ENCODE assay signal across 8 cellular contexts in genomic region chr5:69331528-69332445, GRCh38. TPM values are rescaled to one million over a fixed set of nuclear protein-coding genes. Genes with fewer than 3 reads are reported as not detected.
A peak's percentile ranks its signal among the peaks of the same experiment; 100 is the strongest.
DNase-seq lines count a peak whose midpoint lies in the region; ATAC-seq, FAIRE-seq and TF ChIP-seq lines count a peak whose summit lies in the region.

No MANE protein-coding gene starts in this region.

- H3K27me3 ChIP-seq in CD4-positive, alpha-beta memory T cell (ENCODE audit: insufficient read depth, low read length): no peaks in the 10 kb centered on the region
- no peaks in the 10 kb centered on the region for H3K27me3 ChIP-seq in MG63
- no peaks in the 10 kb centered on the region for H3K27me3 ChIP-seq in K562 (ENCODE audit: control insufficient read depth in 2 of 2, insufficient read depth in 2 of 2, low read length in 2 of 2)
- H3K27me3 ChIP-seq in lower lobe of right lung (ENCODE audit: low read depth): no peaks in the 10 kb centered on the region
- H3K27me3 ChIP-seq in aorta (ENCODE audit: control insufficient read depth in 1 of 2, insufficient read depth in 2 of 2, low read length in 1 of 2): no peaks in the 10 kb centered on the region

- H3K27me3 Mint-ChIP-seq in CD4-positive, alpha-beta memory T cell: no peaks in the 10 kb centered on the region

- H3K9me1 ChIP-seq in K562 (ENCODE audit: control insufficient read depth, insufficient read depth, low read length): no peaks in the 10 kb centered on the region

- intact Hi-C loops in CD4-positive, alpha-beta memory T cell (cut with micrococcal nuclease): loop anchor here (1.0 kb wide), 2 partner anchors 38 to 164 kb away; partner anchors contain the start of genes AK6, CCNB1, RAD17 and TAF9
- intact Hi-C loops in K562 (cut with micrococcal nuclease): loop anchor here (10.0 kb wide), 1 partner anchor 307 kb away; no protein-coding TSS in a partner anchor
- intact Hi-C loops in lower lobe of right lung (cut with DNase I): no loop called here
- intact Hi-C loops in aorta (cut with DNase I): loop anchor here (10.0 kb wide), 2 partner anchors 97 to 167 kb away; partner anchors contain the start of genes CDK7 (in 2 of the 2) and CCNB1 (in 1 of the 2)

- TF ChIP-seq POLR2A in K562 (conservative IDR thresholded peaks at IDR 0.05): no peak

- H3K27ac Mint-ChIP-seq in CD4-positive, alpha-beta memory T cell: peak overlapping the region; percentile 36 to 97 (median 85)

- TF ChIP-seq RAD21 in K562 (CRISPR knock-in tag; conservative IDR thresholded peaks at IDR 0.05 in 1 of 2, IDR thresholded peaks at IDR 0.05 in 1 of 2): no peak

- TF ChIP-seq EP300 in K562 (IDR thresholded peaks at IDR 0.05; ENCODE audit: low read length): no peak

- no peaks in the 10 kb centered on the region for H4K20me1 ChIP-seq in K562 (replicated peaks; ENCODE audit: control insufficient read depth, insufficient read depth, low read length)

- peak overlapping the region; percentile 67 for H3K27ac ChIP-seq in CD4-positive, alpha-beta memory T cell (ENCODE audit: low read depth, low read length)
- peak overlapping the region; percentile 93; the same call in 2 of the 3 replicates for H3K27ac ChIP-seq in K562 (ENCODE audit: extremely low read depth, low read depth, low read length)
- H3K27ac ChIP-seq in lower lobe of right lung: peak overlapping the region; percentile 88
- peak overlapping the region in 1 of 2 donors; percentile 30 for H3K27ac ChIP-seq in aorta (ENCODE audit: low read depth in 1 of 2, low read length in 2 of 2)

- peak overlapping the region; percentile 6 to 79 for H3K9ac ChIP-seq in K562 (ENCODE audit: insufficient read depth in 1 of 2, low read depth in 2 of 2, low read length in 2 of 2)

- peak overlapping the region; percentile 99 for H2AFZ ChIP-seq in K562 (ENCODE audit: low read depth, low read length)

- H3K9me3 ChIP-seq in CD4-positive, alpha-beta memory T cell (ENCODE audit: control insufficient read depth in 1 of 2, low read length in 2 of 2): no peaks in the 10 kb centered on the region
- H3K9me3 ChIP-seq in MG63 (no peaks in the 10 kb centered on the region), K562 (replicated peaks; ENCODE audit: control insufficient read depth, insufficient read depth, low read depth, low read length) (no peaks in the 10 kb centered on the region), lower lobe of right lung (no peaks in the 10 kb centered on the region), aorta (ENCODE audit: control insufficient read depth, low read length) (no peaks in the 10 kb centered on the region)

- peaks cover 11 to 33% (median 16%) of the 10 kb centered on the region in 4 donors for H3K4me1 Mint-ChIP-seq in CD4-positive, alpha-beta memory T cell

- ATAC-seq in K562 (peak; percentile 17), lower lobe of right lung (peak; percentile 43 to 61), aorta (ENCODE audit: low FRiP score) (no peak), HG02588 (IDR thresholded peaks at IDR 0.05; ENCODE audit: unreplicated experiment) (no peak), GM19455 (IDR thresholded peaks at IDR 0.05; ENCODE audit: unreplicated experiment) (no peak)

- no peaks in the 10 kb centered on the region for H3K36me3 ChIP-seq in CD4-positive, alpha-beta memory T cell (ENCODE audit: insufficient read depth, low read length)
- H3K36me3 ChIP-seq in MG63 (no peaks in the 10 kb centered on the region), K562 (ENCODE audit: control insufficient read depth, insufficient read depth, low read length) (no peaks in the 10 kb centered on the region), lower lobe of right lung (no peaks in the 10 kb centered on the region), aorta (ENCODE audit: control insufficient read depth in 1 of 2, insufficient read depth in 2 of 2, low read length in 1 of 2) (no peaks in the 10 kb centered on the region)

- 41% methylated on average over 11 of the region's 11 CpGs for WGBS in K562 (ENCODE audit: insufficient coverage, low coverage, missing lambda C conversion rate)
- WGBS in aorta, 2 donors: 57 to 58% methylated on average over 11 of the region's 11 CpGs

- H3K36me3 Mint-ChIP-seq in CD4-positive, alpha-beta memory T cell: peaks cover 0 to 2% of the 10 kb centered on the region in 2 donors

- in situ Hi-C loops in K562 (cut with MboI): no loop called here

- TF ChIP-seq CTCF in K562 (IDR thresholded peaks at IDR 0.05 in 2 of 3, conservative IDR thresholded peaks at IDR 0.05 in 1 of 3; ENCODE audit: insufficient read depth in 2 of 3, low read depth in 1 of 3, low read length in 3 of 3) (no peak), lower lobe of right lung (IDR thresholded peaks at IDR 0.05) (no peak)

- peaks cover 19% of the 10 kb centered on the region for H3K4me1 ChIP-seq in CD4-positive, alpha-beta memory T cell (ENCODE audit: insufficient read depth, low read length)
- H3K4me1 ChIP-seq in K562 (replicated peaks in 1 of 2; ENCODE audit: control insufficient read depth in 2 of 2, insufficient read depth in 2 of 2, low read length in 2 of 2): peaks cover 7 to 33% of the 10 kb centered on the region in 2 experiments; a peak in 4 of 5 replicates
- H3K4me1 ChIP-seq in lower lobe of right lung: peaks cover 14% of the 10 kb centered on the region
- no peaks in the 10 kb centered on the region for H3K4me1 ChIP-seq in aorta (ENCODE audit: control insufficient read depth in 1 of 2, insufficient read depth in 2 of 2, low read length in 2 of 2)

- no peak for DNase-seq in CD4-positive, alpha-beta memory T cell
- no peak for DNase-seq in MG63
- no peak for DNase-seq in K562 (ENCODE audit: extremely low read depth in 1 of 4, low spot score in 3 of 4)
- no peak for DNase-seq in lower lobe of right lung
- no peak for DNase-seq in aorta
- DNase-seq in stimulated activated CD4-positive, alpha-beta T cell treated with anti-CD3 and anti-CD28 coated beads, Interleukin-4, amount 100 ng/mL, for 1 hour: no peak

- FAIRE-seq in K562 (lab: Jason Lieb, UNC): no peak

- peaks cover 14% of the 10 kb centered on the region; the same call in 2 of the 3 replicates for H3K79me2 ChIP-seq in K562 (ENCODE audit: control insufficient read depth, insufficient read depth, low read length)

- peak overlapping the region; percentile 88 to 94 (median 92) for H3K4me3 Mint-ChIP-seq in CD4-positive, alpha-beta memory T cell

- H3K4me3 ChIP-seq in CD4-positive, alpha-beta memory T cell (ENCODE audit: low read length in 2 of 2): peak overlapping the region; percentile 73 to 86
- H3K4me3 ChIP-seq in MG63: peak overlapping the region; percentile 62
- peak overlapping the region; percentile 56 for H3K4me3 ChIP-seq in K562
- H3K4me3 ChIP-seq in lower lobe of right lung: peak overlapping the region; percentile 85
- peak overlapping the region; percentile 61 to 73 for H3K4me3 ChIP-seq in aorta (ENCODE audit: low read length in 2 of 2)

- H3K9me3 Mint-ChIP-seq in CD4-positive, alpha-beta memory T cell: no peaks in the 10 kb centered on the region

- CTCF ChIA-PET in CD4-positive, alpha-beta memory T cell (lab: Charles Lee; ENCODE audit: partially characterized antibody): interaction anchor here (1.2 to 5.8 kb wide), 3 partner anchors 97 to 288 kb away, joined by 3 to 80 read pairs (median 7); partner anchors contain the start of genes CDK7 and SLC30A5
- CTCF ChIA-PET in K562 (lab: Yijun Ruan, JAX; ENCODE audit: low intra/inter-chr PET ratio): interaction anchor here (0.6 kb wide), 1 partner anchor 67 kb away, joined by 3 read pairs; no protein-coding TSS in a partner anchor

- POLR2A ChIA-PET in CD4-positive, alpha-beta memory T cell (lab: Charles Lee; ENCODE audit: partially characterized antibody): interaction anchor here (1.0 to 3.4 kb wide), 6 partner anchors 36 to 289 kb away, joined by 6 to 27 read pairs (median 6); partner anchors contain the start of genes CCNB1, CENPH, RAD17 and SLC30A5
- POLR2A ChIA-PET in K562 (lab: Yijun Ruan, JAX): no interaction called here

- BruUV-seq in K562 (replicated peaks; lab: Mats Ljungman, UMichigan): TSS peak; percentile 79

- peak overlapping the region; percentile 89 for H3K4me2 ChIP-seq in K562 (ENCODE audit: insufficient read depth, low read length)

RNA-seq across cellular contexts. Expression of gene CCDC125, which starts 0.8 kb away (rescaled TPM):
- total RNA-seq in CD4-positive, alpha-beta memory T cell: 1 to 10 TPM; 6.8 to 7.9 TPM
- polyA plus RNA-seq in CD4-positive, alpha-beta memory T cell: 1 to 10 TPM in 1 of 2 donors, under 1 TPM in 1; 0.65 to 5.3 TPM
- 2.1 and 5.3 TPM in 2 replicates for total RNA-seq in MG63 (2014; rRNA removed; shearing (Covaris generic); ENCODE audit: low replicate concordance)
- 15.2 and 32.9 TPM in 2 replicates for total RNA-seq in K562 (2011; cell fraction: chromatin; rRNA removed; ENCODE audit: low replicate concordance)
- 7.9 and 8.3 TPM in 2 replicates for total RNA-seq in K562 (2011; cell fraction: nucleolus; rRNA removed)
- 13.6 and 23.6 TPM in 2 replicates for total RNA-seq in K562 (2011; cell fraction: nucleoplasm; rRNA removed)
- total RNA-seq in K562 (2014; rRNA removed): 3.1 and 4.7 TPM in 2 replicates
- 11.8 and 13.8 TPM in 2 replicates for total RNA-seq in K562 (2014; rRNA removed; fragmentation: Illumina TruSeq; extraction: Trizol)
- total RNA-seq in K562 (2015; rRNA removed; fragmentation: Illumina TruSeq; extraction: Trizol): 8.6 and 9.8 TPM in 2 replicates
- 7.0 and 7.8 TPM in 2 replicates for total RNA-seq in K562 (2021)
- polyA plus RNA-seq in K562 (2011; rRNA removed): 7.0 and 9.2 TPM in 2 replicates
- polyA plus RNA-seq in K562 (2011; cell fraction: cytosol; rRNA removed): 1.6 and 2.6 TPM in 2 replicates
- polyA plus RNA-seq in K562 (2011; cell fraction: nucleus; rRNA removed): 4.3 and 6.1 TPM in 2 replicates
- 6.6 and 8.3 TPM in 2 replicates for polyA plus RNA-seq in K562 (2012)
- polyA plus RNA-seq in K562 (2014; fragmentation: Illumina TruSeq; extraction: Trizol): 7.8 and 9.3 TPM in 2 replicates
- 1 to 10 TPM; 6.6 to 6.9 TPM for polyA plus RNA-seq in K562 (2014; fragmentation: Nextera tagmentation; extraction: Ambion mirVana)
- polyA plus RNA-seq in K562 (2014; rRNA removed): 5.9 and 6.3 TPM in 2 replicates
- polyA minus RNA-seq in K562 (2011; rRNA and poly(A)+ RNA removed): 13.6 and 16.0 TPM in 2 replicates
- polyA minus RNA-seq in K562 (2011; cell fraction: cytosol; rRNA and poly(A)+ RNA removed): 4.2 and 6.6 TPM in 2 replicates
- 3.1 and 6.0 TPM in 2 replicates for polyA minus RNA-seq in K562 (2011; cell fraction: nucleus; rRNA and poly(A)+ RNA removed)
- total RNA-seq in lower lobe of right lung: 13.0 TPM
- 1 to 10 TPM; 5.7 to 6.9 TPM for total RNA-seq in aorta
- polyA plus RNA-seq in aorta: 1 to 10 TPM; 3.9 to 6.5 TPM

RNA-seq across cellular contexts. Expression of gene AK6, which starts 37.5 kb away (rescaled TPM):
- total RNA-seq in CD4-positive, alpha-beta memory T cell: 10 to 100 TPM; 25.3 to 31.4 TPM
- 10 to 100 TPM; 75.1 to 90.3 TPM for polyA plus RNA-seq in CD4-positive, alpha-beta memory T cell
- 35.2 and 49.9 TPM in 2 replicates for total RNA-seq in MG63 (2014; rRNA removed; shearing (Covaris generic); ENCODE audit: low replicate concordance)
- total RNA-seq in K562 (2011; cell fraction: chromatin; rRNA removed; ENCODE audit: low replicate concordance): 10.6 and 34.7 TPM in 2 replicates
- total RNA-seq in K562 (2011; cell fraction: nucleolus; rRNA removed): 6.2 and 7.0 TPM in 2 replicates
- 16.5 and 19.5 TPM in 2 replicates for total RNA-seq in K562 (2011; cell fraction: nucleoplasm; rRNA removed)
- total RNA-seq in K562 (2014; rRNA removed): 84.2 and 107 TPM in 2 replicates
- 176 and 197 TPM in 2 replicates for total RNA-seq in K562 (2014; rRNA removed; fragmentation: Illumina TruSeq; extraction: Trizol)
- 103 and 110 TPM in 2 replicates for total RNA-seq in K562 (2015; rRNA removed; fragmentation: Illumina TruSeq; extraction: Trizol)
- total RNA-seq in K562 (2021): 84.6 and 93.9 TPM in 2 replicates
- polyA plus RNA-seq in K562 (2011; rRNA removed): 95.7 and 151 TPM in 2 replicates
- polyA plus RNA-seq in K562 (2011; cell fraction: cytosol; rRNA removed): 9.2 and 23.2 TPM in 2 replicates
- polyA plus RNA-seq in K562 (2011; cell fraction: nucleus; rRNA removed): 11.3 and 23.7 TPM in 2 replicates
- 106 and 223 TPM in 2 replicates for polyA plus RNA-seq in K562 (2012)
- polyA plus RNA-seq in K562 (2014; fragmentation: Illumina TruSeq; extraction: Trizol): 125 and 128 TPM in 2 replicates
- polyA plus RNA-seq in K562 (2014; fragmentation: Nextera tagmentation; extraction: Ambion mirVana): 100 to 1,000 TPM; 613 to 669 TPM
- polyA plus RNA-seq in K562 (2014; rRNA removed): 143 and 173 TPM in 2 replicates
- polyA minus RNA-seq in K562 (2011; rRNA and poly(A)+ RNA removed): 93.0 and 94.2 TPM in 2 replicates
- polyA minus RNA-seq in K562 (2011; cell fraction: cytosol; rRNA and poly(A)+ RNA removed): 19.6 and 30.9 TPM in 2 replicates
- polyA minus RNA-seq in K562 (2011; cell fraction: nucleus; rRNA and poly(A)+ RNA removed): 7.1 and 15.8 TPM in 2 replicates
- total RNA-seq in lower lobe of right lung: 29.1 TPM
- 10 to 100 TPM; 28.0 to 30.4 TPM for total RNA-seq in aorta
- polyA plus RNA-seq in aorta: 10 to 100 TPM; 43.1 to 49.3 TPM

RNA-seq across cellular contexts. Expression of gene TAF9, which starts 37.5 kb away (rescaled TPM):
- total RNA-seq in CD4-positive, alpha-beta memory T cell: 10 to 100 TPM; 42.3 to 45.9 TPM
- polyA plus RNA-seq in CD4-positive, alpha-beta memory T cell: 100 to 1,000 TPM; 105 to 167 TPM
- 73.7 and 104 TPM in 2 replicates for total RNA-seq in MG63 (2014; rRNA removed; shearing (Covaris generic); ENCODE audit: low replicate concordance)
- total RNA-seq in K562 (2011; cell fraction: chromatin; rRNA removed; ENCODE audit: low replicate concordance): 59.1 and 122 TPM in 2 replicates
- 48.5 and 54.9 TPM in 2 replicates for total RNA-seq in K562 (2011; cell fraction: nucleolus; rRNA removed)
- total RNA-seq in K562 (2011; cell fraction: nucleoplasm; rRNA removed): 94.4 and 156 TPM in 2 replicates
- total RNA-seq in K562 (2014; rRNA removed): 131 and 134 TPM in 2 replicates
- total RNA-seq in K562 (2014; rRNA removed; fragmentation: Illumina TruSeq; extraction: Trizol): 177 and 197 TPM in 2 replicates
- 195 and 207 TPM in 2 replicates for total RNA-seq in K562 (2015; rRNA removed; fragmentation: Illumina TruSeq; extraction: Trizol)
- 119 and 124 TPM in 2 replicates for total RNA-seq in K562 (2021)
- polyA plus RNA-seq in K562 (2011; rRNA removed): 248 and 338 TPM in 2 replicates
- polyA plus RNA-seq in K562 (2011; cell fraction: cytosol; rRNA removed): 148 and 207 TPM in 2 replicates
- polyA plus RNA-seq in K562 (2011; cell fraction: nucleus; rRNA removed): 74.9 and 128 TPM in 2 replicates
- 153 and 163 TPM in 2 replicates for polyA plus RNA-seq in K562 (2012)
- 257 and 310 TPM in 2 replicates for polyA plus RNA-seq in K562 (2014; fragmentation: Illumina TruSeq; extraction: Trizol)
- 100 to 1,000 TPM; 519 to 566 TPM for polyA plus RNA-seq in K562 (2014; fragmentation: Nextera tagmentation; extraction: Ambion mirVana)
- 188 and 189 TPM in 2 replicates for polyA plus RNA-seq in K562 (2014; rRNA removed)
- polyA minus RNA-seq in K562 (2011; rRNA and poly(A)+ RNA removed): 197 and 219 TPM in 2 replicates
- polyA minus RNA-seq in K562 (2011; cell fraction: cytosol; rRNA and poly(A)+ RNA removed): 41.5 and 56.1 TPM in 2 replicates
- 41.3 and 73.9 TPM in 2 replicates for polyA minus RNA-seq in K562 (2011; cell fraction: nucleus; rRNA and poly(A)+ RNA removed)
- total RNA-seq in lower lobe of right lung: 35.7 TPM
- 10 to 100 TPM; 28.6 to 33.6 TPM for total RNA-seq in aorta
- 10 to 100 TPM; 32.3 to 65.2 TPM for polyA plus RNA-seq in aorta

RNA-seq across cellular contexts. Expression of gene RAD17, which starts 37.8 kb away (rescaled TPM):
- total RNA-seq in CD4-positive, alpha-beta memory T cell: 10 to 100 TPM; 30.7 to 31.1 TPM
- polyA plus RNA-seq in CD4-positive, alpha-beta memory T cell: 10 to 100 TPM; 27.5 to 30.6 TPM
- total RNA-seq in MG63 (2014; rRNA removed; shearing (Covaris generic); ENCODE audit: low replicate concordance): 2.5 and 12.4 TPM in 2 replicates
- total RNA-seq in K562 (2011; cell fraction: chromatin; rRNA removed; ENCODE audit: low replicate concordance): 56.1 and 66.3 TPM in 2 replicates
- 61.0 and 79.1 TPM in 2 replicates for total RNA-seq in K562 (2011; cell fraction: nucleolus; rRNA removed)
- 59.5 and 63.1 TPM in 2 replicates for total RNA-seq in K562 (2011; cell fraction: nucleoplasm; rRNA removed)
- total RNA-seq in K562 (2014; rRNA removed): 21.1 and 36.7 TPM in 2 replicates
- 40.1 and 41.9 TPM in 2 replicates for total RNA-seq in K562 (2014; rRNA removed; fragmentation: Illumina TruSeq; extraction: Trizol)
- 33.6 and 40.7 TPM in 2 replicates for total RNA-seq in K562 (2015; rRNA removed; fragmentation: Illumina TruSeq; extraction: Trizol)
- total RNA-seq in K562 (2021): 32.9 and 35.2 TPM in 2 replicates
- 45.2 and 47.2 TPM in 2 replicates for polyA plus RNA-seq in K562 (2011; rRNA removed)
- polyA plus RNA-seq in K562 (2011; cell fraction: cytosol; rRNA removed): 15.7 and 17.9 TPM in 2 replicates
- polyA plus RNA-seq in K562 (2011; cell fraction: nucleus; rRNA removed): 44.1 and 52.9 TPM in 2 replicates
- polyA plus RNA-seq in K562 (2012): 20.4 and 31.9 TPM in 2 replicates
- 40.9 and 50.1 TPM in 2 replicates for polyA plus RNA-seq in K562 (2014; fragmentation: Illumina TruSeq; extraction: Trizol)
- polyA plus RNA-seq in K562 (2014; fragmentation: Nextera tagmentation; extraction: Ambion mirVana): 10 to 100 TPM; 25.6 to 44.4 TPM
- 35.6 and 39.0 TPM in 2 replicates for polyA plus RNA-seq in K562 (2014; rRNA removed)
- 35.0 and 43.2 TPM in 2 replicates for polyA minus RNA-seq in K562 (2011; rRNA and poly(A)+ RNA removed)
- 13.5 and 18.0 TPM in 2 replicates for polyA minus RNA-seq in K562 (2011; cell fraction: cytosol; rRNA and poly(A)+ RNA removed)
- polyA minus RNA-seq in K562 (2011; cell fraction: nucleus; rRNA and poly(A)+ RNA removed): 45.4 and 55.8 TPM in 2 replicates
- total RNA-seq in lower lobe of right lung: 19.5 TPM
- total RNA-seq in aorta: 10 to 100 TPM; 16.7 to 18.0 TPM
- polyA plus RNA-seq in aorta: 10 to 100 TPM; 13.9 to 16.4 TPM

Comparison
In these comparisons a context has a peak if more than half of its experiments do, and no peak if none do; other contexts are left out.
1. ATAC-seq: peak in K562 (single experiment) and lower lobe of right lung (2 of 2); none in aorta (single experiment), HG02588 (single experiment) and GM19455 (single experiment).
2. Peak in every context shown above with its lines, with median percentiles within 50 percentile points of each other: H3K4me3 ChIP-seq.